In genomic region chr13:113947321-113948033, GRCh38 we compare ENCODE assay signal across 1 cellular context.
A peak's percentile ranks its signal among the peaks of the same experiment; 100 is the strongest.
TF ChIP-seq lines count a peak whose summit lies in the region.

No MANE protein-coding gene starts in this region.

TF ChIP-seq in IMR-90, 13 proteins besides CTCF, POLR2A, EP300 and RAD21 (continued from another document):
- TF ChIP-seq MXI1 (IDR thresholded peaks at IDR 0.05; ENCODE audit: borderline replicate concordance, low read depth, low read length) = peak; percentile 30; the same call in 1 of the 2 replicates
TF ChIP-seq in IMR-90: peak in this region for 3.
